8 cellular contexts compared by ENCODE assay signal in the genomic region with DNA sequence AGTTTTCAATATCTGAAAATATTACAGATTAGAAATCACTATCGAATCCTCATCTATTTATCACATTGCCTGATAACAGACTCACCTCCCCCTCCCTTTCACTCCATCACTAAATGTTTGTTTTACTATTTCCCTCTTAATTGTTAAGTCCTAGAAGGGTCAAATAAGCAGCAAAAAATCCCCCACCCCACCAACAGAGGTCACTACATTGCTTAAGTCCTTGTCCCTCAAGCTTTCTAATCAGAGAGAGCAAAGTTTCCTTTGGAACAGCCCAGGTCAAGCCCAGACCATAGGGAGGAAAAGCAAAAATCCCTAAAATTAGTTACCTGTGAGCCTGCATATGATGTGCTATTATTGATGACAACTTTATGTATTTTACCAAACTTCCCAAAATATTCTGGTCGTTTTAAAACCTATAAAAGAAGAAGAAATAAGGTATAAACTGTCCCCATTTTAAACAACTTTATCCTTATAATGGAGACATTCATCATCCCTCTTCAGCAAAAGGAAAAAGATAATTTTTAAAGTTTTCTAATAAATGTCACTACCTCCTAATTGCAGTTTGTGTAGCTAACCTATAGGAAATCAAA.
DNase-seq lines count a peak whose midpoint lies in the region; ATAC-seq and TF ChIP-seq lines count a peak whose summit lies in the region.

No MANE protein-coding gene starts in this region.

- H3K9me3 ChIP-seq in DOHH2 (ENCODE audit: control insufficient read depth, insufficient read depth, low read length) (no peaks in the 10 kb centered on the region), HEK293 (ENCODE audit: control insufficient read depth, insufficient read depth, low read depth, low read length) (no peaks in the 10 kb centered on the region)

- ATAC-seq in activated CD4-positive, CD25-positive, alpha-beta regulatory T cell treated with anti-CD3 and anti-CD28 coated beads, Interleukin-2, amount 50 U/mL, for 24 hours: no peak

- H3K36me3 ChIP-seq in DOHH2 (ENCODE audit: control insufficient read depth, low read length): peaks cover 42% of the 10 kb centered on the region
- H3K36me3 ChIP-seq in HEK293 (ENCODE audit: control insufficient read depth in 2 of 2, insufficient read depth in 1 of 2, low read length in 2 of 2): peaks cover 0 to 10% of the 10 kb centered on the region in 2 experiments; a peak in 1 of 3 replicates

- no peaks in the 10 kb centered on the region for H3K9me2 ChIP-seq in DOHH2 (replicated peaks; ENCODE audit: control insufficient read depth, low read length)

- CTCF ChIA-PET in HEK293 (lab: Yijun Ruan, JAX): interaction anchor here (0.6 to 1.7 kb wide), 6 partner anchors 10 to 201 kb away, joined by 3 to 6 read pairs (median 4); no protein-coding TSS in a partner anchor

- H3K27ac ChIP-seq in DOHH2 (ENCODE audit: low read depth, low read length): no peak overlapping the region
- H3K27ac ChIP-seq in HEK293 (ENCODE audit: extremely low read depth, low read depth, low read length): no peak overlapping the region

- H3F3A ChIP-seq in DOHH2 (ENCODE audit: control insufficient read depth, insufficient read depth): peaks cover 3% of the 10 kb centered on the region; the same call in 1 of the 2 replicates

- TF ChIP-seq CTCF in DOHH2 (IDR thresholded peaks at IDR 0.05; ENCODE audit: low read depth, low read length, poor library complexity, severe bottlenecking) (peak; percentile 80), HEK293 (tag by site-specific recombination; IDR thresholded peaks at IDR 0.05) (peak; percentile 29; the same call in 1 of the 2 replicates), cardiac fibroblast (IDR thresholded peaks at IDR 0.05; ENCODE audit: low read depth, low read length) (peak; percentile 64)

- H3K4me3 ChIP-seq in DOHH2 (ENCODE audit: low read length) (no peak overlapping the region), HEK293 (ENCODE audit: low read depth, low read length) (no peak overlapping the region), cardiac fibroblast (replicated peaks in 1 of 2; ENCODE audit: low read depth in 2 of 2, low read length in 2 of 2) (no peak overlapping the region)

- no peak overlapping the region for H3K4me2 ChIP-seq in DOHH2 (ENCODE audit: low read length)

- DNase-seq in OCI-M1 (lab: John Stamatoyannopoulos, UW): peak; percentile 81
- DNase-seq in cardiac fibroblast (ENCODE audit: low read depth in 2 of 2): peak; percentile 80 to 81
- DNase-seq in midbrain (lab: John Stamatoyannopoulos, UW): peak; percentile 3
- DNase-seq in NCI-H187 (lab: John Stamatoyannopoulos, UW): no peak
- DNase-seq in NCI-H1436 treated with DMSO at 0.1 percent for 48 hours (lab: John Stamatoyannopoulos, UW): no peak

- no peaks in the 10 kb centered on the region for H3K4me1 ChIP-seq in DOHH2 (ENCODE audit: control insufficient read depth, low read length)
- H3K4me1 ChIP-seq in HEK293 (ENCODE audit: control insufficient read depth, insufficient read depth, low read length): no peaks in the 10 kb centered on the region

- H4K20me1 ChIP-seq in DOHH2 (ENCODE audit: control insufficient read depth, insufficient read depth, low read depth, low read length): peaks cover 9% of the 10 kb centered on the region; the same call in 1 of the 2 replicates

- no peaks in the 10 kb centered on the region for H3K79me2 ChIP-seq in DOHH2 (ENCODE audit: control insufficient read depth, low read length)

- H3K27me3 ChIP-seq in DOHH2 (ENCODE audit: control insufficient read depth, low read length): no peaks in the 10 kb centered on the region

- POLR2A ChIA-PET in HEK293 (lab: Yijun Ruan, JAX): interaction anchor here (0.6 kb wide), 1 partner anchor 59 kb away, joined by 3 read pairs; no protein-coding TSS in a partner anchor

TF ChIP-seq in HEK293, 187 proteins besides CTCF, POLR2A, EP300 and RAD21:
- TF ChIP-seq ZNF600 (tag by site-specific recombination; IDR thresholded peaks at IDR 0.05) (no peak), ZNF654 (tag by site-specific recombination; IDR thresholded peaks at IDR 0.05; ENCODE audit: low read depth) (peak; percentile 42), ZNF2 (tag by site-specific recombination; IDR thresholded peaks at IDR 0.05) (no peak), PRDM1 (tag by site-specific recombination; IDR thresholded peaks at IDR 0.05) (peak; percentile 75)
- TF ChIP-seq, protein P1, sequence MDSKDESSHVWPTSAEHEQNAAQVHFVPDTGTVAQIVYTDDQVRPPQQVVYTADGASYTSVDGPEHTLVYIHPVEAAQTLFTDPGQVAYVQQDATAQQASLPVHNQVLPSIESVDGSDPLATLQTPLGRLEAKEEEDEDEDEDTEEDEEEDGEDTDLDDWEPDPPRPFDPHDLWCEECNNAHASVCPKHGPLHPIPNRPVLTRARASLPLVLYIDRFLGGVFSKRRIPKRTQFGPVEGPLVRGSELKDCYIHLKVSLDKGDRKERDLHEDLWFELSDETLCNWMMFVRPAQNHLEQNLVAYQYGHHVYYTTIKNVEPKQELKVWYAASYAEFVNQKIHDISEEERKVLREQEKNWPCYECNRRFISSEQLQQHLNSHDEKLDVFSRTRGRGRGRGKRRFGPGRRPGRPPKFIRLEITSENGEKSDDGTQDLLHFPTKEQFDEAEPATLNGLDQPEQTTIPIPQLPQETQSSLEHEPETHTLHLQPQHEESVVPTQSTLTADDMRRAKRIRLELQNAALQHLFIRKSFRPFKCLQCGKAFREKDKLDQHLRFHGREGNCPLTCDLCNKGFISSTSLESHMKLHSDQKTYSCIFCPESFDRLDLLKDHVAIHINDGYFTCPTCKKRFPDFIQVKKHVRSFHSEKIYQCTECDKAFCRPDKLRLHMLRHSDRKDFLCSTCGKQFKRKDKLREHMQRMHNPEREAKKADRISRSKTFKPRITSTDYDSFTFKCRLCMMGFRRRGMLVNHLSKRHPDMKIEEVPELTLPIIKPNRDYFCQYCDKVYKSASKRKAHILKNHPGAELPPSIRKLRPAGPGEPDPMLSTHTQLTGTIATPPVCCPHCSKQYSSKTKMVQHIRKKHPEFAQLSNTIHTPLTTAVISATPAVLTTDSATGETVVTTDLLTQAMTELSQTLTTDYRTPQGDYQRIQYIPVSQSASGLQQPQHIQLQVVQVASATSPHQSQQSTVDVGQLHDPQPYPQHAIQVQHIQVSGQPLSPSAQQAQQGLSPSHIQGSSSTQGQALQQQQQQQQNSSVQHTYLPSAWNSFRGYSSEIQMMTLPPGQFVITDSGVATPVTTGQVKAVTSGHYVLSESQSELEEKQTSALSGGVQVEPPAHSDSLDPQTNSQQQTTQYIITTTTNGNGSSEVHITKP (tag by site-specific recombination; IDR thresholded peaks at IDR 0.05): peak; percentile 27; the same call in 1 of the 2 replicates
- TF ChIP-seq, protein P2, sequence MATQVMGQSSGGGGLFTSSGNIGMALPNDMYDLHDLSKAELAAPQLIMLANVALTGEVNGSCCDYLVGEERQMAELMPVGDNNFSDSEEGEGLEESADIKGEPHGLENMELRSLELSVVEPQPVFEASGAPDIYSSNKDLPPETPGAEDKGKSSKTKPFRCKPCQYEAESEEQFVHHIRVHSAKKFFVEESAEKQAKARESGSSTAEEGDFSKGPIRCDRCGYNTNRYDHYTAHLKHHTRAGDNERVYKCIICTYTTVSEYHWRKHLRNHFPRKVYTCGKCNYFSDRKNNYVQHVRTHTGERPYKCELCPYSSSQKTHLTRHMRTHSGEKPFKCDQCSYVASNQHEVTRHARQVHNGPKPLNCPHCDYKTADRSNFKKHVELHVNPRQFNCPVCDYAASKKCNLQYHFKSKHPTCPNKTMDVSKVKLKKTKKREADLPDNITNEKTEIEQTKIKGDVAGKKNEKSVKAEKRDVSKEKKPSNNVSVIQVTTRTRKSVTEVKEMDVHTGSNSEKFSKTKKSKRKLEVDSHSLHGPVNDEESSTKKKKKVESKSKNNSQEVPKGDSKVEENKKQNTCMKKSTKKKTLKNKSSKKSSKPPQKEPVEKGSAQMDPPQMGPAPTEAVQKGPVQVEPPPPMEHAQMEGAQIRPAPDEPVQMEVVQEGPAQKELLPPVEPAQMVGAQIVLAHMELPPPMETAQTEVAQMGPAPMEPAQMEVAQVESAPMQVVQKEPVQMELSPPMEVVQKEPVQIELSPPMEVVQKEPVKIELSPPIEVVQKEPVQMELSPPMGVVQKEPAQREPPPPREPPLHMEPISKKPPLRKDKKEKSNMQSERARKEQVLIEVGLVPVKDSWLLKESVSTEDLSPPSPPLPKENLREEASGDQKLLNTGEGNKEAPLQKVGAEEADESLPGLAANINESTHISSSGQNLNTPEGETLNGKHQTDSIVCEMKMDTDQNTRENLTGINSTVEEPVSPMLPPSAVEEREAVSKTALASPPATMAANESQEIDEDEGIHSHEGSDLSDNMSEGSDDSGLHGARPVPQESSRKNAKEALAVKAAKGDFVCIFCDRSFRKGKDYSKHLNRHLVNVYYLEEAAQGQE (tag by site-specific recombination; IDR thresholded peaks at IDR 0.05): no peak

Comparison
In these comparisons a context has a peak if more than half of its experiments do, and no peak if none do; other contexts are left out.
1. CTCF ChIP-seq: peak in every context shown above with its lines; median percentile 80 in DOHH2; 64 in cardiac fibroblast; 29 in HEK293.
2. DNase-seq: peak in OCI-M1 (single experiment), cardiac fibroblast (2 of 2) and midbrain (single experiment); none in NCI-H187 (0 of 2) and NCI-H1436 treated with DMSO at 0.1 percent for 48 hours (single experiment).